ENCODE assay signal across 1 cellular context in genomic region chr9:34157308-34157707, GRCh38.
TF ChIP-seq lines count a peak whose summit lies in the region.

No MANE protein-coding gene starts in this region.

TF ChIP-seq in GM23338, 12 proteins besides CTCF, POLR2A, EP300 and RAD21 (continued from another document):
- TF ChIP-seq CREB1 (CRISPR knock-in tag; IDR thresholded peaks at IDR 0.05; ENCODE audit: low read depth) = no peak
- TF ChIP-seq STAT1 (IDR thresholded peaks at IDR 0.05; ENCODE audit: unreplicated experiment) = no peak
- TF ChIP-seq, protein P1, sequence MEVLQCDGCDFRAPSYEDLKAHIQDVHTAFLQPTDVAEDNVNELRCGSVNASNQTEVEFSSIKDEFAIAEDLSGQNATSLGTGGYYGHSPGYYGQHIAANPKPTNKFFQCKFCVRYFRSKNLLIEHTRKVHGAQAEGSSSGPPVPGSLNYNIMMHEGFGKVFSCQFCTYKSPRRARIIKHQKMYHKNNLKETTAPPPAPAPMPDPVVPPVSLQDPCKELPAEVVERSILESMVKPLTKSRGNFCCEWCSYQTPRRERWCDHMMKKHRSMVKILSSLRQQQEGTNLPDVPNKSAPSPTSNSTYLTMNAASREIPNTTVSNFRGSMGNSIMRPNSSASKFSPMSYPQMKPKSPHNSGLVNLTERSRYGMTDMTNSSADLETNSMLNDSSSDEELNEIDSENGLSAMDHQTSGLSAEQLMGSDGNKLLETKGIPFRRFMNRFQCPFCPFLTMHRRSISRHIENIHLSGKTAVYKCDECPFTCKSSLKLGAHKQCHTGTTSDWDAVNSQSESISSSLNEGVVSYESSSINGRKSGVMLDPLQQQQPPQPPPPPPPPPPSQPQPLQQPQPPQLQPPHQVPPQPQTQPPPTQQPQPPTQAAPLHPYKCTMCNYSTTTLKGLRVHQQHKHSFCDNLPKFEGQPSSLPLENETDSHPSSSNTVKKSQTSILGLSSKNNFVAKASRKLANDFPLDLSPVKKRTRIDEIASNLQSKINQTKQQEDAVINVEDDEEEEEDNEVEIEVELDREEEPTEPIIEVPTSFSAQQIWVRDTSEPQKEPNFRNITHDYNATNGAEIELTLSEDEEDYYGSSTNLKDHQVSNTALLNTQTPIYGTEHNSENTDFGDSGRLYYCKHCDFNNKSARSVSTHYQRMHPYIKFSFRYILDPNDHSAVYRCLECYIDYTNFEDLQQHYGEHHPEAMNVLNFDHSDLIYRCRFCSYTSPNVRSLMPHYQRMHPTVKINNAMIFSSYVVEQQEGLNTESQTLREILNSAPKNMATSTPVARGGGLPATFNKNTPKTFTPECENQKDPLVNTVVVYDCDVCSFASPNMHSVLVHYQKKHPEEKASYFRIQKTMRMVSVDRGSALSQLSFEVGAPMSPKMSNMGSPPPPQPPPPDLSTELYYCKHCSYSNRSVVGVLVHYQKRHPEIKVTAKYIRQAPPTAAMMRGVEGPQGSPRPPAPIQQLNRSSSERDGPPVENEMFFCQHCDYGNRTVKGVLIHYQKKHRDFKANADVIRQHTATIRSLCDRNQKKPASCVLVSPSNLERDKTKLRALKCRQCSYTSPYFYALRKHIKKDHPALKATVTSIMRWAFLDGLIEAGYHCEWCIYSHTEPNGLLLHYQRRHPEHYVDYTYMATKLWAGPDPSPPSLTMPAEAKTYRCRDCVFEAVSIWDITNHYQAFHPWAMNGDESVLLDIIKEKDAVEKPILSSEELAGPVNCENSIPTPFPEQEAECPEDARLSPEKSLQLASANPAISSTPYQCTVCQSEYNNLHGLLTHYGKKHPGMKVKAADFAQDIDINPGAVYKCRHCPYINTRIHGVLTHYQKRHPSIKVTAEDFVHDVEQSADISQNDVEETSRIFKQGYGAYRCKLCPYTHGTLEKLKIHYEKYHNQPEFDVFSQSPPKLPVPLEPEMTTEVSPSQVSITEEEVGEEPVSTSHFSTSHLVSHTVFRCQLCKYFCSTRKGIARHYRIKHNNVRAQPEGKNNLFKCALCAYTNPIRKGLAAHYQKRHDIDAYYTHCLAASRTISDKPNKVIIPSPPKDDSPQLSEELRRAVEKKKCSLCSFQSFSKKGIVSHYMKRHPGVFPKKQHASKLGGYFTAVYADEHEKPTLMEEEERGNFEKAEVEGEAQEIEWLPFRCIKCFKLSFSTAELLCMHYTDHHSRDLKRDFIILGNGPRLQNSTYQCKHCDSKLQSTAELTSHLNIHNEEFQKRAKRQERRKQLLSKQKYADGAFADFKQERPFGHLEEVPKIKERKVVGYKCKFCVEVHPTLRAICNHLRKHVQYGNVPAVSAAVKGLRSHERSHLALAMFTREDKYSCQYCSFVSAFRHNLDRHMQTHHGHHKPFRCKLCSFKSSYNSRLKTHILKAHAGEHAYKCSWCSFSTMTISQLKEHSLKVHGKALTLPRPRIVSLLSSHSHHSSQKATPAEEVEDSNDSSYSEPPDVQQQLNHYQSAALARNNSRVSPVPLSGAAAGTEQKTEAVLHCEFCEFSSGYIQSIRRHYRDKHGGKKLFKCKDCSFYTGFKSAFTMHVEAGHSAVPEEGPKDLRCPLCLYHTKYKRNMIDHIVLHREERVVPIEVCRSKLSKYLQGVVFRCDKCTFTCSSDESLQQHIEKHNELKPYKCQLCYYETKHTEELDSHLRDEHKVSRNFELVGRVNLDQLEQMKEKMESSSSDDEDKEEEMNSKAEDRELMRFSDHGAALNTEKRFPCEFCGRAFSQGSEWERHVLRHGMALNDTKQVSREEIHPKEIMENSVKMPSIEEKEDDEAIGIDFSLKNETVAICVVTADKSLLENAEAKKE (CRISPR knock-in tag; IDR thresholded peaks at IDR 0.05) = no peak
